ENCODE assay signal across 17 cellular contexts in genomic region chr14:36981832-36982528, GRCh38.
A peak's percentile ranks its signal among the peaks of the same experiment; 100 is the strongest.
DNase-seq lines count a peak whose midpoint lies in the region; ATAC-seq, FAIRE-seq and TF ChIP-seq lines count a peak whose summit lies in the region.
"Had no signal": no experiment of that assay in that cellular context is flagged by ENCODE, and none has a peak within 500 bp of the region (broad histone marks: within the 10 kb centered on the region; RNA-seq: fewer than 3 reads in every experiment).

No MANE protein-coding gene starts in this region.

- H3K27me3 Mint-ChIP-seq in stimulated activated naive B cell treated with anti-CD40 and anti-IgM and Interleukin-4, amounts not matched to agents 10 μg/mL and 1 μg/mL and 100 μg/mL, for 72 hours = no peaks in the 10 kb centered on the region
- H3K27me3 Mint-ChIP-seq in activated CD4-positive, alpha-beta T cell treated with anti-CD3 and anti-CD28 coated beads for 36 hours = no peaks in the 10 kb centered on the region
- H3K27me3 Mint-ChIP-seq: activated naive CD8-positive, alpha-beta T cell treated with anti-CD3 and anti-CD28 coated beads for 36 hours; memory B cell had no signal

- H3K4me3 Mint-ChIP-seq in stimulated activated naive B cell treated with anti-CD40 and anti-IgM and Interleukin-4, amounts not matched to agents 10 μg/mL and 1 μg/mL and 100 μg/mL, for 72 hours = no peak overlapping the region
- H3K4me3 Mint-ChIP-seq in activated CD4-positive, alpha-beta T cell treated with anti-CD3 and anti-CD28 coated beads for 36 hours = no peak overlapping the region
- H3K4me3 Mint-ChIP-seq: activated naive CD8-positive, alpha-beta T cell treated with anti-CD3 and anti-CD28 coated beads for 36 hours; memory B cell; T-helper 2 cell treated with Interferon-gamma antibody and Interleukin-4, amounts not matched to agents 5 μg/mL and 100 μg/mL, for 36 hours had no signal

- no peak for TF ChIP-seq CTCF in bronchial epithelial cell (IDR thresholded peaks at IDR 0.05; ENCODE audit: insufficient read depth, low read length, severe bottlenecking)
- no peak for TF ChIP-seq CTCF in ascending aorta (IDR thresholded peaks at IDR 0.05)

- in situ Hi-C loops in ACHN (cut with HindIII; ENCODE audit: low pct_ligation_motif_present, low pct_unique_long_range_greater_than_20kb, low sequenced_read_pairs) = no loop called here

- H3K36me3 ChIP-seq in bronchial epithelial cell (ENCODE audit: control insufficient read depth, insufficient read depth, low read length) = no peaks in the 10 kb centered on the region
- no peaks in the 10 kb centered on the region for H3K36me3 ChIP-seq in ascending aorta
- H3K36me3 ChIP-seq: esophagus muscularis mucosa had no signal

- intact Hi-C loops in ascending aorta (cut with DNase I) = no loop called here
- intact Hi-C loops in activated CD4-positive, alpha-beta T cell treated with anti-CD3 and anti-CD28 coated beads for 36 hours (cut with DNase I, micrococcal nuclease) = no loop called here

- no peaks in the 10 kb centered on the region for H3K4me1 Mint-ChIP-seq in stimulated activated naive B cell treated with anti-CD40 and anti-IgM and Interleukin-4, amounts not matched to agents 10 μg/mL and 1 μg/mL and 100 μg/mL, for 72 hours
- no peaks in the 10 kb centered on the region for H3K4me1 Mint-ChIP-seq in activated CD4-positive, alpha-beta T cell treated with anti-CD3 and anti-CD28 coated beads for 36 hours
- H3K4me1 Mint-ChIP-seq: activated naive CD8-positive, alpha-beta T cell treated with anti-CD3 and anti-CD28 coated beads for 36 hours; memory B cell had no signal

- H3K4me1 ChIP-seq in ascending aorta = peaks cover 0 to 6% of the 10 kb centered on the region in 2 donors

- H3K27ac ChIP-seq in ascending aorta = peak overlapping the region in 1 of 2 donors; percentile 27
- H3K27ac ChIP-seq: esophagus muscularis mucosa, skin epidermis had no signal

- peaks cover 2 to 4% of the 10 kb centered on the region in 2 donors for H3K9me3 Mint-ChIP-seq in stimulated activated naive B cell treated with anti-CD40 and anti-IgM and Interleukin-4, amounts not matched to agents 10 μg/mL and 1 μg/mL and 100 μg/mL, for 72 hours
- H3K9me3 Mint-ChIP-seq in activated CD4-positive, alpha-beta T cell treated with anti-CD3 and anti-CD28 coated beads for 36 hours (ENCODE audit: low read depth) = peaks cover 2% of the 10 kb centered on the region

- DNase-seq in ACHN (peak; percentile 4), HS-5 (ENCODE audit: low read depth) (peak; percentile 59), bronchial epithelial cell (ENCODE audit: low read depth) (peak; percentile 96), iris pigment epithelial cell (ENCODE audit: low read depth) (peak; percentile 73), ascending aorta (ENCODE audit: low spot score in 2 of 2) (no peak)
- no peak for DNase-seq in stimulated activated naive B cell treated with anti-CD40 and anti-IgM and Interleukin-4, amounts not matched to agents 10 μg/mL and 1 μg/mL and 100 μg/mL, for 72 hours
- DNase-seq in activated CD4-positive, alpha-beta T cell treated with anti-CD3 and anti-CD28 coated beads for 36 hours = no peak
- DNase-seq: activated CD4-positive, alpha-beta T cell treated with anti-CD3 and anti-CD28 coated beads for 1 hour; activated naive CD8-positive, alpha-beta T cell treated with anti-CD3 and anti-CD28 coated beads for 36 hours; NCI-H187 treated with DMSO at 0.1 percent for 48 hours; NCI-H524; stimulated activated naive CD8-positive, alpha-beta T cell treated with anti-CD3 and anti-CD28 coated beads, Interleukin-15, Interleukin-2, amounts not matched to agents 100 U/mL and 50 U/mL, for 24 hours had no signal

- H3K27ac Mint-ChIP-seq in stimulated activated naive B cell treated with anti-CD40 and anti-IgM and Interleukin-4, amounts not matched to agents 10 μg/mL and 1 μg/mL and 100 μg/mL, for 72 hours = no peak overlapping the region
- no peak overlapping the region for H3K27ac Mint-ChIP-seq in activated CD4-positive, alpha-beta T cell treated with anti-CD3 and anti-CD28 coated beads for 36 hours
- H3K27ac Mint-ChIP-seq: activated naive CD8-positive, alpha-beta T cell treated with anti-CD3 and anti-CD28 coated beads for 36 hours; memory B cell; T-helper 2 cell treated with Interferon-gamma antibody and Interleukin-4, amounts not matched to agents 5 μg/mL and 100 μg/mL, for 36 hours had no signal

- no peaks in the 10 kb centered on the region for H3K36me3 Mint-ChIP-seq in stimulated activated naive B cell treated with anti-CD40 and anti-IgM and Interleukin-4, amounts not matched to agents 10 μg/mL and 1 μg/mL and 100 μg/mL, for 72 hours
- H3K36me3 Mint-ChIP-seq in activated CD4-positive, alpha-beta T cell treated with anti-CD3 and anti-CD28 coated beads for 36 hours (ENCODE audit: low read depth) = no peaks in the 10 kb centered on the region
- H3K36me3 Mint-ChIP-seq: activated naive CD8-positive, alpha-beta T cell treated with anti-CD3 and anti-CD28 coated beads for 36 hours; memory B cell had no signal

- H3K4me3 ChIP-seq in bronchial epithelial cell (ENCODE audit: low read depth, low read length) = no peak overlapping the region
- no peak overlapping the region for H3K4me3 ChIP-seq in ascending aorta
- H3K4me3 ChIP-seq: esophagus muscularis mucosa, skin epidermis had no signal

- no peaks in the 10 kb centered on the region for H3K9me3 ChIP-seq in ascending aorta
- H3K9me3 ChIP-seq: esophagus muscularis mucosa had no signal

- POLR2A ChIA-PET in activated CD4-positive, alpha-beta T cell treated with anti-CD3 and anti-CD28 coated beads for 36 hours (lab: Charles Lee) = no interaction called here

- no peak for FAIRE-seq in bronchial epithelial cell (lab: Jason Lieb, UNC)

- CTCF ChIA-PET in activated CD4-positive, alpha-beta T cell treated with anti-CD3 and anti-CD28 coated beads for 36 hours (lab: Charles Lee) = no interaction called here

- no peaks in the 10 kb centered on the region for H3K27me3 ChIP-seq in bronchial epithelial cell (ENCODE audit: control insufficient read depth, insufficient read depth, low read length)
- no peaks in the 10 kb centered on the region for H3K27me3 ChIP-seq in ascending aorta
- H3K27me3 ChIP-seq: esophagus muscularis mucosa had no signal

- ATAC-seq in GM18519 (IDR thresholded peaks at IDR 0.05; ENCODE audit: low FRiP score, unreplicated experiment) = no peak
- ATAC-seq in stimulated activated naive B cell treated with anti-CD40 and anti-IgM and Interleukin-4, amounts not matched to agents 10 μg/mL and 1 μg/mL and 100 μg/mL, for 72 hours (replicated peaks) = no peak
- no peak for ATAC-seq in activated CD4-positive, alpha-beta T cell treated with anti-CD3 and anti-CD28 coated beads for 36 hours
- ATAC-seq: stimulated activated naive CD8-positive, alpha-beta T cell treated with anti-CD3 and anti-CD28 coated beads, Interleukin-15, Interleukin-2, amounts not matched to agents 100 U/mL and 50 U/mL, for 24 hours had no signal

Comparison
In these comparisons a context has a peak if more than half of its experiments do, and no peak if none do; other contexts are left out.
1. DNase-seq: peak in ACHN (single experiment), HS-5 (single experiment), bronchial epithelial cell (single experiment) and iris pigment epithelial cell (single experiment); none in ascending aorta (0 of 2), stimulated activated naive B cell treated with anti-CD40 and anti-IgM and Interleukin-4, amounts not matched to agents 10 μg/mL and 1 μg/mL and 100 μg/mL, for 72 hours (single experiment) and activated CD4-positive, alpha-beta T cell treated with anti-CD3 and anti-CD28 coated beads for 36 hours (single experiment).